ENCODE assay signal across 1 cellular context in genomic region chrX:27915617-27916016, GRCh38.
TF ChIP-seq lines count a peak whose summit lies in the region.

No MANE protein-coding gene starts in this region.

TF ChIP-seq in GM12878, 131 proteins besides CTCF, POLR2A, EP300 and RAD21 (continued from another document):
- no peak for TF ChIP-seq ZBTB11 (CRISPR knock-in tag; IDR thresholded peaks at IDR 0.05)
- no peak for TF ChIP-seq ZNF217 (IDR thresholded peaks at IDR 0.05)
- peak; percentile 46; the same call in 1 of the 2 replicates for TF ChIP-seq ATF7 (IDR thresholded peaks at IDR 0.05; ENCODE audit: low read depth)
- no peak for TF ChIP-seq ZNF622 (IDR thresholded peaks at IDR 0.05)
- no peak for TF ChIP-seq RELA (IDR thresholded peaks at IDR 0.05; ENCODE audit: borderline replicate concordance, partially characterized antibody)
- no peak for TF ChIP-seq HCFC1 (IDR thresholded peaks at IDR 0.05; ENCODE audit: low read length)
- no peak for TF ChIP-seq RFX5 (IDR thresholded peaks at IDR 0.05; ENCODE audit: low read depth, low read length)
- no peak for TF ChIP-seq RB1 (IDR thresholded peaks at IDR 0.05; ENCODE audit: borderline replicate concordance)
- TF ChIP-seq RUNX3 (IDR thresholded peaks at IDR 0.05; ENCODE audit: low read length): peak; percentile 46
- peak; percentile 99 for TF ChIP-seq NR2F1 (conservative IDR thresholded peaks at IDR 0.05)
- TF ChIP-seq NFIC (IDR thresholded peaks at IDR 0.05; ENCODE audit: low read depth, low read length): no peak
- no peak for TF ChIP-seq SIX5 (IDR thresholded peaks at IDR 0.05; ENCODE audit: low read depth, low read length, severe bottlenecking)
- no peak for TF ChIP-seq CEBPB (IDR thresholded peaks at IDR 0.05; ENCODE audit: borderline replicate concordance in 1 of 2, low read depth in 2 of 2, low read length in 2 of 2)
- TF ChIP-seq, protein P1, sequence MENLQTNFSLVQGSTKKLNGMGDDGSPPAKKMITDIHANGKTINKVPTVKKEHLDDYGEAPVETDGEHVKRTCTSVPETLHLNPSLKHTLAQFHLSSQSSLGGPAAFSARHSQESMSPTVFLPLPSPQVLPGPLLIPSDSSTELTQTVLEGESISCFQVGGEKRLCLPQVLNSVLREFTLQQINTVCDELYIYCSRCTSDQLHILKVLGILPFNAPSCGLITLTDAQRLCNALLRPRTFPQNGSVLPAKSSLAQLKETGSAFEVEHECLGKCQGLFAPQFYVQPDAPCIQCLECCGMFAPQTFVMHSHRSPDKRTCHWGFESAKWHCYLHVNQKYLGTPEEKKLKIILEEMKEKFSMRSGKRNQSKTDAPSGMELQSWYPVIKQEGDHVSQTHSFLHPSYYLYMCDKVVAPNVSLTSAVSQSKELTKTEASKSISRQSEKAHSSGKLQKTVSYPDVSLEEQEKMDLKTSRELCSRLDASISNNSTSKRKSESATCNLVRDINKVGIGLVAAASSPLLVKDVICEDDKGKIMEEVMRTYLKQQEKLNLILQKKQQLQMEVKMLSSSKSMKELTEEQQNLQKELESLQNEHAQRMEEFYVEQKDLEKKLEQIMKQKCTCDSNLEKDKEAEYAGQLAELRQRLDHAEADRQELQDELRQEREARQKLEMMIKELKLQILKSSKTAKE (IDR thresholded peaks at IDR 0.05; ENCODE audit: low read depth, poor library complexity, severe bottlenecking): no peak
- no peak for TF ChIP-seq ZNF384 (IDR thresholded peaks at IDR 0.05; ENCODE audit: borderline replicate concordance, low read depth, low read length)
- TF ChIP-seq EGR1 (IDR thresholded peaks at IDR 0.05; ENCODE audit: borderline replicate concordance in 1 of 2, low read depth in 2 of 2, low read length in 2 of 2): no peak
- no peak for TF ChIP-seq GATAD2B (conservative IDR thresholded peaks at IDR 0.05; ENCODE audit: low read depth)
- TF ChIP-seq ZNF207 (IDR thresholded peaks at IDR 0.05; ENCODE audit: borderline replicate concordance): no peak
- TF ChIP-seq, protein P2, sequence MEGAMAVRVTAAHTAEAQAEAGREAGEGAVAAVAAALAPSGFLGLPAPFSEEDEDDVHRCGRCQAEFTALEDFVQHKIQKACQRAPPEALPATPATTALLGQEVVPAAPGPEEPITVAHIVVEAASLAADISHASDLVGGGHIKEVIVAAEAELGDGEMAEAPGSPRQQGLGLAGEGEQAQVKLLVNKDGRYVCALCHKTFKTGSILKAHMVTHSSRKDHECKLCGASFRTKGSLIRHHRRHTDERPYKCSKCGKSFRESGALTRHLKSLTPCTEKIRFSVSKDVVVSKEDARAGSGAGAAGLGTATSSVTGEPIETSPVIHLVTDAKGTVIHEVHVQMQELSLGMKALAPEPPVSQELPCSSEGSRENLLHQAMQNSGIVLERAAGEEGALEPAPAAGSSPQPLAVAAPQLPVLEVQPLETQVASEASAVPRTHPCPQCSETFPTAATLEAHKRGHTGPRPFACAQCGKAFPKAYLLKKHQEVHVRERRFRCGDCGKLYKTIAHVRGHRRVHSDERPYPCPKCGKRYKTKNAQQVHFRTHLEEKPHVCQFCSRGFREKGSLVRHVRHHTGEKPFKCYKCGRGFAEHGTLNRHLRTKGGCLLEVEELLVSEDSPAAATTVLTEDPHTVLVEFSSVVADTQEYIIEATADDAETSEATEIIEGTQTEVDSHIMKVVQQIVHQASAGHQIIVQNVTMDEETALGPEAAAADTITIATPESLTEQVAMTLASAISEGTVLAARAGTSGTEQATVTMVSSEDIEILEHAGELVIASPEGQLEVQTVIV (IDR thresholded peaks at IDR 0.05; ENCODE audit: borderline replicate concordance, partially characterized antibody): no peak
- TF ChIP-seq RAD51 (IDR thresholded peaks at IDR 0.05): no peak
- no peak for TF ChIP-seq BMI1 (IDR thresholded peaks at IDR 0.05; ENCODE audit: borderline replicate concordance)
- no peak for TF ChIP-seq FOS (IDR thresholded peaks at IDR 0.05; ENCODE audit: borderline replicate concordance, extremely low read depth, insufficient read length)
- no peak for TF ChIP-seq ZBTB40 (IDR thresholded peaks at IDR 0.05; ENCODE audit: borderline replicate concordance)
- no peak for TF ChIP-seq NRF1 (conservative IDR thresholded peaks at IDR 0.05; ENCODE audit: low read depth, low read length)
- TF ChIP-seq, protein P3, sequence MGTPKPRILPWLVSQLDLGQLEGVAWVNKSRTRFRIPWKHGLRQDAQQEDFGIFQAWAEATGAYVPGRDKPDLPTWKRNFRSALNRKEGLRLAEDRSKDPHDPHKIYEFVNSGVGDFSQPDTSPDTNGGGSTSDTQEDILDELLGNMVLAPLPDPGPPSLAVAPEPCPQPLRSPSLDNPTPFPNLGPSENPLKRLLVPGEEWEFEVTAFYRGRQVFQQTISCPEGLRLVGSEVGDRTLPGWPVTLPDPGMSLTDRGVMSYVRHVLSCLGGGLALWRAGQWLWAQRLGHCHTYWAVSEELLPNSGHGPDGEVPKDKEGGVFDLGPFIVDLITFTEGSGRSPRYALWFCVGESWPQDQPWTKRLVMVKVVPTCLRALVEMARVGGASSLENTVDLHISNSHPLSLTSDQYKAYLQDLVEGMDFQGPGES (IDR thresholded peaks at IDR 0.05): no peak
- TF ChIP-seq, protein P4, sequence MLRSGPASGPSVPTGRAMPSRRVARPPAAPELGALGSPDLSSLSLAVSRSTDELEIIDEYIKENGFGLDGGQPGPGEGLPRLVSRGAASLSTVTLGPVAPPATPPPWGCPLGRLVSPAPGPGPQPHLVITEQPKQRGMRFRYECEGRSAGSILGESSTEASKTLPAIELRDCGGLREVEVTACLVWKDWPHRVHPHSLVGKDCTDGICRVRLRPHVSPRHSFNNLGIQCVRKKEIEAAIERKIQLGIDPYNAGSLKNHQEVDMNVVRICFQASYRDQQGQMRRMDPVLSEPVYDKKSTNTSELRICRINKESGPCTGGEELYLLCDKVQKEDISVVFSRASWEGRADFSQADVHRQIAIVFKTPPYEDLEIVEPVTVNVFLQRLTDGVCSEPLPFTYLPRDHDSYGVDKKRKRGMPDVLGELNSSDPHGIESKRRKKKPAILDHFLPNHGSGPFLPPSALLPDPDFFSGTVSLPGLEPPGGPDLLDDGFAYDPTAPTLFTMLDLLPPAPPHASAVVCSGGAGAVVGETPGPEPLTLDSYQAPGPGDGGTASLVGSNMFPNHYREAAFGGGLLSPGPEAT (IDR thresholded peaks at IDR 0.05; ENCODE audit: low read depth): no peak
- no peak for TF ChIP-seq BCL3 (IDR thresholded peaks at IDR 0.05; ENCODE audit: borderline replicate concordance, insufficient read depth, low read depth, low read length, poor library complexity, severe bottlenecking)
- no peak for TF ChIP-seq BCLAF1 (IDR thresholded peaks at IDR 0.05)
- TF ChIP-seq ASH2L (IDR thresholded peaks at IDR 0.05; ENCODE audit: borderline replicate concordance, low read depth): no peak
- peak; percentile 89 for TF ChIP-seq SPI1 (IDR thresholded peaks at IDR 0.05; ENCODE audit: borderline replicate concordance, insufficient read depth, low read depth, low read length)
- no peak for TF ChIP-seq TBL1XR1 (IDR thresholded peaks at IDR 0.05; ENCODE audit: low read depth, low read length)
- TF ChIP-seq WRNIP1 (IDR thresholded peaks at IDR 0.05; ENCODE audit: borderline replicate concordance, low read depth, low read length): no peak
- TF ChIP-seq, protein P5, sequence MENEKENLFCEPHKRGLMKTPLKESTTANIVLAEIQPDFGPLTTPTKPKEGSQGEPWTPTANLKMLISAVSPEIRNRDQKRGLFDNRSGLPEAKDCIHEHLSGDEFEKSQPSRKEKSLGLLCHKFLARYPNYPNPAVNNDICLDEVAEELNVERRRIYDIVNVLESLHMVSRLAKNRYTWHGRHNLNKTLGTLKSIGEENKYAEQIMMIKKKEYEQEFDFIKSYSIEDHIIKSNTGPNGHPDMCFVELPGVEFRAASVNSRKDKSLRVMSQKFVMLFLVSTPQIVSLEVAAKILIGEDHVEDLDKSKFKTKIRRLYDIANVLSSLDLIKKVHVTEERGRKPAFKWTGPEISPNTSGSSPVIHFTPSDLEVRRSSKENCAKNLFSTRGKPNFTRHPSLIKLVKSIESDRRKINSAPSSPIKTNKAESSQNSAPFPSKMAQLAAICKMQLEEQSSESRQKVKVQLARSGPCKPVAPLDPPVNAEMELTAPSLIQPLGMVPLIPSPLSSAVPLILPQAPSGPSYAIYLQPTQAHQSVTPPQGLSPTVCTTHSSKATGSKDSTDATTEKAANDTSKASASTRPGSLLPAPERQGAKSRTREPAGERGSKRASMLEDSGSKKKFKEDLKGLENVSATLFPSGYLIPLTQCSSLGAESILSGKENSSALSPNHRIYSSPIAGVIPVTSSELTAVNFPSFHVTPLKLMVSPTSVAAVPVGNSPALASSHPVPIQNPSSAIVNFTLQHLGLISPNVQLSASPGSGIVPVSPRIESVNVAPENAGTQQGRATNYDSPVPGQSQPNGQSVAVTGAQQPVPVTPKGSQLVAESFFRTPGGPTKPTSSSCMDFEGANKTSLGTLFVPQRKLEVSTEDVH (IDR thresholded peaks at IDR 0.05; ENCODE audit: low read depth, partially characterized antibody): no peak
- no peak for TF ChIP-seq HDAC6 (IDR thresholded peaks at IDR 0.05; ENCODE audit: unreplicated experiment)
- no peak for TF ChIP-seq MYC (IDR thresholded peaks at IDR 0.05; ENCODE audit: insufficient read depth, insufficient read length, insufficient replicate concordance, low read length, severe bottlenecking)
- TF ChIP-seq POLR2AphosphoS2 (IDR thresholded peaks at IDR 0.05; ENCODE audit: low read depth, low read length): no peak
- TF ChIP-seq SMARCA5 (IDR thresholded peaks at IDR 0.05): no peak
TF ChIP-seq in GM12878: peak in this region for 18.
